Comparison of ENCODE assay signal across 13 cellular contexts in genomic region chr6:11233936-11234573, GRCh38. TPM values are rescaled to one million over a fixed set of nuclear protein-coding genes. Genes with fewer than 3 reads are reported as not detected.
DNase-seq lines count a peak whose midpoint lies in the region; ATAC-seq and TF ChIP-seq lines count a peak whose summit lies in the region.
"Had no signal": no experiment of that assay in that cellular context is flagged by ENCODE, and none has a peak within 500 bp of the region (broad histone marks: within the 10 kb centered on the region; RNA-seq: fewer than 3 reads in every experiment).

No MANE protein-coding gene starts in this region.

- H3K36me3 ChIP-seq in left ventricle myocardium inferior, result no peaks in the 10 kb centered on the region
- H3K36me3 ChIP-seq in naive thymus-derived CD4-positive, alpha-beta T cell (ENCODE audit: control insufficient read depth in 2 of 3, insufficient read depth in 3 of 3, low read length in 3 of 3), result no peaks in the 10 kb centered on the region
- peaks cover 0 to 9% (median 0%) of the 10 kb centered on the region in 4 donors for H3K36me3 ChIP-seq in upper lobe of left lung
- H3K36me3 ChIP-seq: BE2C, brain microvascular endothelial cell had no signal

- H3K27me3 ChIP-seq in left ventricle myocardium inferior (ENCODE audit: low read depth), result no peaks in the 10 kb centered on the region
- no peaks in the 10 kb centered on the region for H3K27me3 ChIP-seq in right cardiac atrium (ENCODE audit: control insufficient read depth, insufficient read depth)
- H3K27me3 ChIP-seq in naive thymus-derived CD4-positive, alpha-beta T cell (ENCODE audit: control insufficient read depth in 2 of 2, insufficient read depth in 2 of 2, low read length in 2 of 2), result no peaks in the 10 kb centered on the region
- no peaks in the 10 kb centered on the region for H3K27me3 ChIP-seq in upper lobe of left lung
- H3K27me3 ChIP-seq: BE2C, brain microvascular endothelial cell had no signal

- H3K27ac ChIP-seq in left ventricle myocardium inferior (replicated peaks), result peak overlapping the region; percentile 87
- H3K27ac ChIP-seq in right cardiac atrium (ENCODE audit: low read length), result no peak overlapping the region
- no peak overlapping the region for H3K27ac ChIP-seq in naive thymus-derived CD4-positive, alpha-beta T cell (ENCODE audit: low read depth, low read length)
- H3K27ac ChIP-seq in upper lobe of left lung, result peak overlapping the region; percentile 91 to 94 (median 92)

- H3K27ac Mint-ChIP-seq in activated naive CD8-positive, alpha-beta T cell treated with anti-CD3 and anti-CD28 coated beads for 36 hours, result peak overlapping the region; percentile 94
- H3K27ac Mint-ChIP-seq in naive thymus-derived CD4-positive, alpha-beta T cell, result peak overlapping the region; percentile 26 to 99 (median 93)
- H3K27ac Mint-ChIP-seq in WTC11, result no peak overlapping the region

- CTCF ChIA-PET in naive thymus-derived CD4-positive, alpha-beta T cell (lab: Charles Lee), result interaction anchor here (0.7 kb wide), 1 partner anchor 28 kb away, joined by 4 read pairs; no protein-coding TSS in a partner anchor
- CTCF ChIA-PET in WTC11 (lab: Charles Lee), result interaction anchor here (3.2 kb wide), 1 partner anchor 61 kb away, joined by 14 read pairs; no protein-coding TSS in a partner anchor

- H3K4me3 Mint-ChIP-seq in activated naive CD8-positive, alpha-beta T cell treated with anti-CD3 and anti-CD28 coated beads for 36 hours, result peak overlapping the region; percentile 85
- peak overlapping the region; percentile 9 to 98 (median 94) for H3K4me3 Mint-ChIP-seq in naive thymus-derived CD4-positive, alpha-beta T cell
- H3K4me3 Mint-ChIP-seq in WTC11, result no peak overlapping the region

- ATAC-seq in right cardiac atrium (no peak), upper lobe of left lung (ENCODE audit: low FRiP score in 2 of 2) (no peak), WTC11 (no peak), GM19397 (IDR thresholded peaks at IDR 0.05; ENCODE audit: unreplicated experiment) (no peak)
- no peak for ATAC-seq in naive thymus-derived CD4-positive, alpha-beta T cell
- ATAC-seq: activated CD4-positive, CD25-positive, alpha-beta regulatory T cell treated with anti-CD3 and anti-CD28 coated beads, Interleukin-2, amount 50 U/mL, for 24 hours had no signal

- H3K9me3 Mint-ChIP-seq in activated naive CD8-positive, alpha-beta T cell treated with anti-CD3 and anti-CD28 coated beads for 36 hours, result no peaks in the 10 kb centered on the region
- peaks cover 0 to 3% (median 0%) of the 10 kb centered on the region in 11 donors for H3K9me3 Mint-ChIP-seq in naive thymus-derived CD4-positive, alpha-beta T cell
- H3K9me3 Mint-ChIP-seq in WTC11, result no peaks in the 10 kb centered on the region

- DNase-seq in left ventricle myocardium inferior (no peak), right cardiac atrium (no peak), upper lobe of left lung (no peak), WTC11 (ENCODE audit: low spot score) (no peak), DMS114 treated with DMSO at 0.1 percent for 48 hours (lab: John Stamatoyannopoulos, UW; ENCODE audit: unreplicated experiment) (no peak)
- no peak for DNase-seq in activated naive CD8-positive, alpha-beta T cell treated with anti-CD3 and anti-CD28 coated beads for 36 hours
- no peak for DNase-seq in naive thymus-derived CD4-positive, alpha-beta T cell
- DNase-seq: BE2C, brain microvascular endothelial cell, NCI-H1417, small intestine had no signal

- H3K4me1 ChIP-seq in left ventricle myocardium inferior (peaks cover 38% of the 10 kb centered on the region), right cardiac atrium (ENCODE audit: control insufficient read depth, insufficient read depth, low read length) (peaks cover 14% of the 10 kb centered on the region), upper lobe of left lung (peaks cover 26 to 33% (median 30%) of the 10 kb centered on the region in 4 donors)
- peaks cover 22 to 26% of the 10 kb centered on the region in 2 donors for H3K4me1 ChIP-seq in naive thymus-derived CD4-positive, alpha-beta T cell (ENCODE audit: control insufficient read depth in 2 of 2, insufficient read depth in 2 of 2, low read length in 2 of 2)
- H3K4me1 ChIP-seq: BE2C had no signal

- no peak for TF ChIP-seq POLR2A in upper lobe of left lung (IDR thresholded peaks at IDR 0.05)

- H3K4me3 ChIP-seq in left ventricle myocardium inferior (no peak overlapping the region), right cardiac atrium (ENCODE audit: low read length) (no peak overlapping the region), upper lobe of left lung (no peak overlapping the region)
- H3K4me3 ChIP-seq in naive thymus-derived CD4-positive, alpha-beta T cell (ENCODE audit: low read length), result no peak overlapping the region

- H3K36me3 Mint-ChIP-seq in activated naive CD8-positive, alpha-beta T cell treated with anti-CD3 and anti-CD28 coated beads for 36 hours, result peaks cover 25% of the 10 kb centered on the region
- peaks cover 0 to 27% (median 5%) of the 10 kb centered on the region in 5 donors for H3K36me3 Mint-ChIP-seq in naive thymus-derived CD4-positive, alpha-beta T cell
- no peaks in the 10 kb centered on the region for H3K36me3 Mint-ChIP-seq in WTC11

- WGBS in right cardiac atrium, result 85% methylated on average over 5 of the region's 5 CpGs
- 69 to 70% methylated on average over 2 to 5 of the region's 5 CpGs for WGBS in upper lobe of left lung, 2 donors

- intact Hi-C loops in left ventricle myocardium inferior (cut with micrococcal nuclease) (loop anchor here (10.0 kb wide), 1 partner anchor 121 kb away; no protein-coding TSS in a partner anchor), right cardiac atrium (cut with DNase I) (loop anchor here in 2 of 4 donors (5.0 to 10.0 kb wide), 2 partner anchors 62 to 121 kb away; no protein-coding TSS in a partner anchor)
- intact Hi-C loops in naive thymus-derived CD4-positive, alpha-beta T cell (cut with micrococcal nuclease), result loop anchor here (1.0 to 10.0 kb wide), 8 partner anchors 23 to 540 kb away; partner anchors contain the start of genes C6orf52 (in 2 of the 2) and PAK1IP1 (in 2 of the 2)

- H3K27me3 Mint-ChIP-seq in activated naive CD8-positive, alpha-beta T cell treated with anti-CD3 and anti-CD28 coated beads for 36 hours, result no peaks in the 10 kb centered on the region
- no peaks in the 10 kb centered on the region for H3K27me3 Mint-ChIP-seq in naive thymus-derived CD4-positive, alpha-beta T cell
- H3K27me3 Mint-ChIP-seq in WTC11 (ENCODE audit: low read depth), result no peaks in the 10 kb centered on the region

- POLR2A ChIA-PET in naive thymus-derived CD4-positive, alpha-beta T cell (lab: Charles Lee), result no interaction called here
- POLR2A ChIA-PET in WTC11 (lab: Charles Lee), result interaction anchor here (0.6 kb wide), 1 partner anchor 284 kb away, joined by 6 read pairs; no protein-coding TSS in a partner anchor

- no peak for TF ChIP-seq CTCF in left ventricle myocardium inferior (IDR thresholded peaks at IDR 0.05; ENCODE audit: borderline replicate concordance)
- TF ChIP-seq CTCF in upper lobe of left lung (IDR thresholded peaks at IDR 0.05), result no peak
- TF ChIP-seq CTCF in WTC11 (IDR thresholded peaks at IDR 0.05), result no peak

- no peaks in the 10 kb centered on the region for H3K9me3 ChIP-seq in left ventricle myocardium inferior (replicated peaks)
- no peaks in the 10 kb centered on the region for H3K9me3 ChIP-seq in right cardiac atrium (ENCODE audit: control insufficient read depth, low read length)
- H3K9me3 ChIP-seq in naive thymus-derived CD4-positive, alpha-beta T cell (ENCODE audit: control insufficient read depth in 2 of 3, low read length in 3 of 3), result no peaks in the 10 kb centered on the region
- H3K9me3 ChIP-seq in upper lobe of left lung, result no peaks in the 10 kb centered on the region
- H3K9me3 ChIP-seq: BE2C had no signal

- peak in 1 of 4 donors; percentile 5 for TF ChIP-seq EP300 in upper lobe of left lung (IDR thresholded peaks at IDR 0.05)

- H3K4me1 Mint-ChIP-seq in activated naive CD8-positive, alpha-beta T cell treated with anti-CD3 and anti-CD28 coated beads for 36 hours, result peaks cover 57% of the 10 kb centered on the region
- H3K4me1 Mint-ChIP-seq in naive thymus-derived CD4-positive, alpha-beta T cell, result peaks cover 32 to 70% (median 53%) of the 10 kb centered on the region in 7 donors
- H3K4me1 Mint-ChIP-seq in WTC11, result peaks cover 49% of the 10 kb centered on the region

TF ChIP-seq in WTC11, 78 proteins besides CTCF, POLR2A, EP300 and RAD21 (continues in another document):
- TF ChIP-seq ELF4 (CRISPR knock-in tag; IDR thresholded peaks at IDR 0.05; ENCODE audit: low read depth) (no peak), PRDM15 (CRISPR knock-in tag; IDR thresholded peaks at IDR 0.05) (no peak)

RNA-seq across cellular contexts. Expression of gene NEDD9, which starts 1.6 kb away (rescaled TPM):
- 28.1 TPM for total RNA-seq in left ventricle myocardium inferior
- total RNA-seq in right cardiac atrium, result 10 to 100 TPM; 21.8 to 38.0 (median 29.1) TPM
- 20.9 TPM for polyA plus RNA-seq in right cardiac atrium
- total RNA-seq in activated naive CD8-positive, alpha-beta T cell treated with anti-CD3 and anti-CD28 coated beads for 36 hours, result 10 to 100 TPM; 32.0 to 33.7 TPM
- 10 to 100 TPM; 29.4 to 62.9 (median 40.2) TPM for total RNA-seq in naive thymus-derived CD4-positive, alpha-beta T cell
- 10 to 100 TPM; 14.2 to 30.7 TPM for polyA plus RNA-seq in naive thymus-derived CD4-positive, alpha-beta T cell
- 100 to 1,000 TPM; 122 to 334 (median 173) TPM for total RNA-seq in upper lobe of left lung
- 7.0 to 9.8 TPM (median 8.3 TPM) in 3 replicates for total RNA-seq in WTC11 (2021)

Comparison
In these comparisons a context has a peak if more than half of its experiments do, and no peak if none do; other contexts are left out.
1. H3K27ac ChIP-seq: peak in left ventricle myocardium inferior (single experiment) and upper lobe of left lung (4 of 4); none in right cardiac atrium (single experiment) and naive thymus-derived CD4-positive, alpha-beta T cell (single experiment).